In the genomic region with DNA sequence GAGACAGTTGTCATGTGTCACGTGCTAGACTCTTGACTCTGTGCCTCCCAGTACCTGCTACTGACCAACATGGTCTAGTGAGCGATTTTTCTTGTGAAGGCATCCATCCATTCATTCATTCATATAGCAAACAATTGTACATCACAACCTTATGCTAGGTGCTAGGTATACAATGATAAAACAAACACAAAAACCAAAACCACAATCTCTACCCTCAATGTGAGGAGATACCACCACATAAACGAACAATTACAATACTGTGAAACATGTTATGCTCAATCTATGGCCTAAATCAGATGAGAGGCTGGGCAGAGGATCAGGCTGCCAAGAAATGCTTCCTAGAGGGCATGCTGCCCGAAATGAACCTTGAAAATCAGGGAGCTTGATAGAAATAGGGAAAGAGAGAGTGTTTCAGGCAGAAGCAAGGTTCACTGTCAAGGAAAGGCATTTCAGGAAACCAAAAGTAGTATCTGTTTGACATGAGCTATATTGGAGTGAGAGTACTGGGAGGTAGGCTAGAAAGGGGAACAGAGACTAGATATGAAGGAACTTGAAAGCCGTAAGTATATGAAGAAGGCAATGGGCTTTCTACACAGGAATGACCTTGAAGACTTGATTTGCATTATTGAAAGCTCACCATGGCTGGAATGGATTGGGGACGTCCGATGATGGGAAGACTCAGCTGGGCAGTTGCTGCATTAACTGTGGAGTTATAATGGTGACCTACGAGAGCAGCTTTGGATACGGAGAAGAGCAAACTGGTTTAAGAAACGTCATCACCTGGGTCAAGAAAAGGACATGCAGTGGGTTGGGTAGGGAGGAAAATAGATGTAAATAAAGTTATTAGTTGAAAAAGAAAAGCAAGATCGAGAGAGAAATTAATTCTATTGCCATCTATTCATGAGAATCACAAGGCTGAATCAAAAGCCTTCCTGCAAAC, we compare ENCODE assay signal across 9 cellular contexts.
DNase-seq lines count a peak whose midpoint lies in the region; ATAC-seq lines count a peak whose summit lies in the region.
"Had no signal": no experiment of that assay in that cellular context is flagged by ENCODE, and none has a peak within 500 bp of the region (broad histone marks: within the 10 kb centered on the region; RNA-seq: fewer than 3 reads in every experiment).

No MANE protein-coding gene starts in this region.

- peaks cover 0 to 4% (median 2%) of the 10 kb centered on the region in 7 donors for H3K9me3 Mint-ChIP-seq in naive B cell
- H3K9me3 Mint-ChIP-seq: neural crest cell had no signal

- ATAC-seq in GM18868 (IDR thresholded peaks at IDR 0.05; ENCODE audit: unreplicated experiment), result peak; percentile 71
- peak; percentile 79 for ATAC-seq in GM21825 (IDR thresholded peaks at IDR 0.05; ENCODE audit: unreplicated experiment)
- ATAC-seq in naive B cell (ENCODE audit: low read depth in 2 of 2), result peak; percentile 98

- H3K36me3 Mint-ChIP-seq in naive B cell, result peaks cover 0 to 6% of the 10 kb centered on the region in 2 donors

- H3K27me3 Mint-ChIP-seq in naive B cell, result no peaks in the 10 kb centered on the region

- DNase-seq in NAMALWA (ENCODE audit: low spot score) (peak; percentile 35), naive B cell (peak; percentile 31), NCI-H1694 treated with DMSO at 0.1 percent for 48 hours (lab: John Stamatoyannopoulos, UW) (no peak), mesenteric fat pad (ENCODE audit: low spot score) (no peak), NCI-H1417 (lab: John Stamatoyannopoulos, UW) (no peak)
- DNase-seq in activated effector memory CD4-positive, alpha-beta T cell treated with Interleukin-2 at 50 U/mL for 16 hours, result no peak

- peak overlapping the region in 4 of 6 donors; percentile 0 to 69 (median 18) for H3K27ac Mint-ChIP-seq in naive B cell

- peak overlapping the region in 6 of 8 donors; percentile 30 to 68 (median 54) for H3K4me3 Mint-ChIP-seq in naive B cell
- H3K4me3 Mint-ChIP-seq: neural crest cell had no signal

- H3K4me1 Mint-ChIP-seq in naive B cell, result peaks cover 20 to 21% (median 20%) of the 10 kb centered on the region in 3 donors

Comparison
In these comparisons a context has a peak if more than half of its experiments do, and no peak if none do; other contexts are left out.
1. DNase-seq: peak in NAMALWA (single experiment) and naive B cell (single experiment); none in NCI-H1694 treated with DMSO at 0.1 percent for 48 hours (single experiment), mesenteric fat pad (single experiment), NCI-H1417 (0 of 3) and activated effector memory CD4-positive, alpha-beta T cell treated with Interleukin-2 at 50 U/mL for 16 hours (single experiment).
2. Peak in every context shown above with its lines, with median percentiles within 50 percentile points of each other: ATAC-seq.